ENCODE assay signal across 9 cellular contexts in the genomic region with DNA sequence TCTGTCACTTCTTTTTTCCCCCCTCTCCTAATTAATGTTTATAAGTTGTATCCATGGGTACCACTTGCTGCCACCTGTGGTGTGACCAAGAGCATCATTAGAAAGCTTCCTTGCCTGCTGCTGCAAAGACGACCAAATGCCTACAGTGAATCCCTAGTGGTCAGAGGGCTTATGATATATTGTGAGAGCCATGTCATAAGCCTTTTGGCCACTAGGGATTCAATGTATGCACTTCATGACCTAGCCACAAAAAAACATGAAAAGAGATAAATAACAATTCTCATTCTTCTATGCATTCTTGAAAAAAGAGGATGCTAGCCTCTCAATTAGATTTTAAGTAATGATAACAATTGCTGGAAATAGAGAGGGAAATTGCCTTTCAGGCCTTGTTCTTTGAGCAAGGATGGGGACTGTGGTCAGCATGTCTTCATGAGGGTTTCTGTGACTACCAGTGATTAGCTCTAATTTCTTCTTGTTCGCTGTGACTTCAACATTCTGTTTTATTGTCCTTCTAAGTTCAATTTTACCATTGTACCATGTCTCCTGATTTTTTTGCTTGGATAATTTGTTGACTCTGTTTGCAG.
DNase-seq lines count a peak whose midpoint lies in the region; ATAC-seq and TF ChIP-seq lines count a peak whose summit lies in the region.
"Had no signal": no experiment of that assay in that cellular context is flagged by ENCODE, and none has a peak within 500 bp of the region (broad histone marks: within the 10 kb centered on the region; RNA-seq: fewer than 3 reads in every experiment).

No MANE protein-coding gene starts in this region.

- H3K9me3 ChIP-seq in AG04450 (ENCODE audit: control insufficient read depth, insufficient read depth, low read length) (0 out of 2 replicates have a peak, but pooled peaks cover 1% of the 10 kb centered on the region), Loucy (ENCODE audit: insufficient read depth, low read depth, low read length) (no peaks in the 10 kb centered on the region; the same call in 1 of the 2 replicates), mesenchymal stem cell (ENCODE audit: control insufficient read depth, low read length) (no peaks in the 10 kb centered on the region)

- H3K4me1 ChIP-seq in Loucy (ENCODE audit: insufficient read depth, low read length, poor library complexity, severe bottlenecking) (no peaks in the 10 kb centered on the region), mesenchymal stem cell (ENCODE audit: control insufficient read depth, insufficient read depth, low read depth, low read length) (peaks cover 4% of the 10 kb centered on the region)

- no peak overlapping the region for H3K9ac ChIP-seq in Loucy (ENCODE audit: low read depth, low read length, poor library complexity, severe bottlenecking)
- no peak overlapping the region for H3K9ac ChIP-seq in mesenchymal stem cell (ENCODE audit: low read length)

- H3K79me2 ChIP-seq in Loucy (ENCODE audit: insufficient read depth, low read length) = no peaks in the 10 kb centered on the region

- no peak overlapping the region for H2AFZ ChIP-seq in Loucy (ENCODE audit: low read length)
- no peak overlapping the region for H2AFZ ChIP-seq in mesenchymal stem cell (ENCODE audit: low read depth, low read length)

- no peak overlapping the region for H3K4me2 ChIP-seq in Loucy (ENCODE audit: low read depth, low read length, poor library complexity, severe bottlenecking)
- no peak overlapping the region for H3K4me2 ChIP-seq in mesenchymal stem cell (ENCODE audit: low read length, poor library complexity, severe bottlenecking)

- H3K36me3 ChIP-seq in Loucy (ENCODE audit: insufficient read depth, low read length) (no peaks in the 10 kb centered on the region), mesenchymal stem cell (ENCODE audit: control insufficient read depth in 1 of 2, insufficient read depth in 2 of 2, low read depth in 1 of 2, low read length in 2 of 2) (no peaks in the 10 kb centered on the region)

- no peak overlapping the region for H3K14ac ChIP-seq in mesenchymal stem cell (ENCODE audit: low read length in 2 of 2)

- no peaks in the 10 kb centered on the region for H3K9me2 ChIP-seq in Loucy (replicated peaks; ENCODE audit: low read depth, low read length)

- no peak for DNase-seq in AG04450 (ENCODE audit: low read depth, low spot score)
- no peak for DNase-seq in choroid plexus epithelial cell (ENCODE audit: low read depth)
- no peak for DNase-seq in NCI-H524 treated with DMSO at 0.1 percent for 48 hours (lab: John Stamatoyannopoulos, UW)
- no peak for DNase-seq in mesenchymal stem cell
- no peak for DNase-seq in activated T-cell treated with anti-CD3 and anti-CD28 coated beads for 4 hours
- DNase-seq in NCI-H2029 (lab: John Stamatoyannopoulos, UW) = no peak
- DNase-seq: hypothalamus had no signal

- H3K23ac ChIP-seq in mesenchymal stem cell (ENCODE audit: low read length in 2 of 2) = no peak overlapping the region

- no peaks in the 10 kb centered on the region for H3F3A ChIP-seq in Loucy (ENCODE audit: low read depth)

- H2BK5ac ChIP-seq in mesenchymal stem cell (ENCODE audit: low read depth, low read length, poor library complexity, severe bottlenecking) = no peak overlapping the region

- 56% methylated on average over 1 of the region's 2 CpGs for WGBS in mesenchymal stem cell

- no peak overlapping the region for H2BK120ac ChIP-seq in mesenchymal stem cell (ENCODE audit: low read depth, low read length)

- H2AK5ac ChIP-seq in mesenchymal stem cell (ENCODE audit: low read length, severe bottlenecking) = no peak overlapping the region

- H4K20me1 ChIP-seq in Loucy (ENCODE audit: insufficient read depth, low read length, poor library complexity, severe bottlenecking) = no peaks in the 10 kb centered on the region

- H4K8ac ChIP-seq in mesenchymal stem cell (ENCODE audit: low read length) = no peak overlapping the region

- H3K18ac ChIP-seq in mesenchymal stem cell (ENCODE audit: low read depth in 1 of 2, low read length in 2 of 2) = no peak overlapping the region

- no peak overlapping the region for H2BK15ac ChIP-seq in mesenchymal stem cell (ENCODE audit: low read depth, poor library complexity, severe bottlenecking)

- no peaks in the 10 kb centered on the region for H3K79me1 ChIP-seq in mesenchymal stem cell (replicated peaks; ENCODE audit: low read length, poor library complexity, severe bottlenecking)

- no peak overlapping the region for H3K4ac ChIP-seq in mesenchymal stem cell (ENCODE audit: low read depth in 1 of 2, low read length in 2 of 2)

- no peak overlapping the region for H2BK12ac ChIP-seq in mesenchymal stem cell (ENCODE audit: low read length in 2 of 2)

- H3K27me3 ChIP-seq in AG04450 (ENCODE audit: control insufficient read depth, insufficient read depth, low read length) = no peaks in the 10 kb centered on the region
- no peaks in the 10 kb centered on the region for H3K27me3 ChIP-seq in Loucy (ENCODE audit: insufficient read depth, low read length, poor library complexity, severe bottlenecking)
- no peaks in the 10 kb centered on the region for H3K27me3 ChIP-seq in mesenchymal stem cell (ENCODE audit: control insufficient read depth in 1 of 2, insufficient read depth in 1 of 2, low read length in 2 of 2)

- CTCF ChIA-PET in AG04450 (lab: Charles Lee) = interaction anchor here (0.5 to 1.7 kb wide), 7 partner anchors 10 to 114 kb away, joined by 3 to 9 read pairs (median 4); no protein-coding TSS in a partner anchor

- TF ChIP-seq CTCF in AG04450 (IDR thresholded peaks at IDR 0.05; ENCODE audit: low read depth, low read length) = peak; percentile 28; the same call in 1 of the 2 replicates
- TF ChIP-seq CTCF in Loucy (conservative IDR thresholded peaks at IDR 0.05; ENCODE audit: low read length) = peak; percentile 38; the same call in 1 of the 2 replicates
- peak; percentile 11 for TF ChIP-seq CTCF in choroid plexus epithelial cell (conservative IDR thresholded peaks at IDR 0.05; ENCODE audit: low read depth, low read length)

- H3K4me3 ChIP-seq in AG04450 (ENCODE audit: low read depth, low read length) = no peak overlapping the region
- no peak overlapping the region for H3K4me3 ChIP-seq in Loucy (ENCODE audit: low read length, poor library complexity, severe bottlenecking)
- no peak overlapping the region for H3K4me3 ChIP-seq in choroid plexus epithelial cell (ENCODE audit: low read depth, low read length)
- no peak overlapping the region for H3K4me3 ChIP-seq in mesenchymal stem cell (ENCODE audit: insufficient read depth in 1 of 2, low read depth in 1 of 2, low read length in 2 of 2)

- no peak overlapping the region for H4K91ac ChIP-seq in mesenchymal stem cell (ENCODE audit: low read length)

- peak; percentile 72 for ATAC-seq in GM18868 (IDR thresholded peaks at IDR 0.05; ENCODE audit: unreplicated experiment)

- H3K27ac ChIP-seq in AG04450 (ENCODE audit: low read depth, low read length) = no peak overlapping the region
- H3K27ac ChIP-seq in mesenchymal stem cell (ENCODE audit: low read length, poor library complexity, severe bottlenecking) = no peak overlapping the region

- POLR2A ChIA-PET in AG04450 (lab: Yijun Ruan, JAX) = no interaction called here
